In genomic region chr17:80783461-80783860, GRCh38 we compare ENCODE assay signal across 11 cellular contexts.
DNase-seq lines count a peak whose midpoint lies in the region; ATAC-seq and TF ChIP-seq lines count a peak whose summit lies in the region.
"Had no signal": no experiment of that assay in that cellular context is flagged by ENCODE, and none has a peak within 500 bp of the region (broad histone marks: within the 10 kb centered on the region; RNA-seq: fewer than 3 reads in every experiment).

No MANE protein-coding gene starts in this region.

- H3K4me1 ChIP-seq in DOHH2 (ENCODE audit: control insufficient read depth, low read length) = peaks cover 76% of the 10 kb centered on the region
- H3K4me1 ChIP-seq in trophoblast cell (ENCODE audit: control insufficient read depth in 1 of 2, insufficient read depth in 2 of 2, low read length in 2 of 2) = peaks cover 24 to 35% of the 10 kb centered on the region in 2 experiments
- H3K4me1 ChIP-seq: right lobe of liver had no signal

- H4K91ac ChIP-seq in trophoblast cell (ENCODE audit: low read depth, low read length) = no peak overlapping the region

- WGBS in trophoblast cell (ENCODE audit: extremely low coverage, insufficient coverage, insufficient read length) = no CpG with 5 or more reads among the region's 7 CpGs

- in situ Hi-C loops in brain microvascular endothelial cell (cut with HindIII; ENCODE audit: low pct_ligation_motif_present, low sequenced_read_pairs) = no loop called here

- no peak overlapping the region for H4K8ac ChIP-seq in trophoblast cell (ENCODE audit: low read depth, low read length)

- no peak overlapping the region for H2BK5ac ChIP-seq in trophoblast cell (ENCODE audit: low read depth, low read length, poor library complexity)

- H3K23ac ChIP-seq in trophoblast cell (ENCODE audit: low read length) = no peak overlapping the region

- H3K27ac ChIP-seq in DOHH2 (ENCODE audit: low read depth, low read length) (peak overlapping the region; percentile 100), brain microvascular endothelial cell (peak overlapping the region; percentile 68), trophoblast cell (ENCODE audit: low read depth, low read length) (no peak overlapping the region)

- no peaks in the 10 kb centered on the region for H3K9me2 ChIP-seq in DOHH2 (replicated peaks; ENCODE audit: control insufficient read depth, low read length)

- H3K14ac ChIP-seq in trophoblast cell (ENCODE audit: low read length) = no peak overlapping the region

- CTCF ChIA-PET in GM10248 (lab: Yijun Ruan, JAX) = interaction anchor here (3.7 kb wide), 1 partner anchor 10 kb away, joined by 12 read pairs; no protein-coding TSS in a partner anchor

- H3K4me3 ChIP-seq in DOHH2 (ENCODE audit: low read length) (no peak overlapping the region), MG63 (no peak overlapping the region), brain microvascular endothelial cell (ENCODE audit: low read depth, low read length) (no peak overlapping the region), trophoblast cell (ENCODE audit: low read depth, low read length) (no peak overlapping the region)
- H3K4me3 ChIP-seq: gastroesophageal sphincter, right lobe of liver had no signal

- peaks cover 12% of the 10 kb centered on the region for H3K9me3 ChIP-seq in DOHH2 (ENCODE audit: control insufficient read depth, insufficient read depth, low read length)
- H3K9me3 ChIP-seq in MG63 = 0 out of 2 replicates have a peak, but pooled peaks cover 5% of the 10 kb centered on the region
- H3K9me3 ChIP-seq in trophoblast cell (ENCODE audit: insufficient read depth, low read depth, low read length) = peaks cover 1% of the 10 kb centered on the region
- H3K9me3 ChIP-seq: gastroesophageal sphincter, right lobe of liver had no signal

- H2BK12ac ChIP-seq in trophoblast cell (ENCODE audit: low read length) = no peak overlapping the region

- H3K79me2 ChIP-seq in DOHH2 (ENCODE audit: control insufficient read depth, low read length) (peaks cover 67% of the 10 kb centered on the region), trophoblast cell (ENCODE audit: control insufficient read depth, insufficient read depth, low read length, poor library complexity) (peaks cover 1% of the 10 kb centered on the region)

- TF ChIP-seq CTCF in DOHH2 (IDR thresholded peaks at IDR 0.05; ENCODE audit: low read depth, low read length, poor library complexity, severe bottlenecking) = no peak
- TF ChIP-seq CTCF in brain microvascular endothelial cell (IDR thresholded peaks at IDR 0.05; ENCODE audit: low read depth, low read length, missing control alignments) = no peak
- TF ChIP-seq CTCF in GM10248 (IDR thresholded peaks at IDR 0.05; ENCODE audit: control extremely low read depth, extremely low read depth, low read depth, missing control alignments) = no peak

- peaks cover 20% of the 10 kb centered on the region for H3K79me1 ChIP-seq in trophoblast cell (ENCODE audit: low read length)

- H3K4ac ChIP-seq in trophoblast cell (ENCODE audit: low read depth, low read length) = no peak overlapping the region

- peak overlapping the region; percentile 2 for H2BK120ac ChIP-seq in trophoblast cell (ENCODE audit: insufficient read depth, low read length, poor library complexity)

- H3K36me3 ChIP-seq in DOHH2 (ENCODE audit: control insufficient read depth, low read length) (peaks cover 35% of the 10 kb centered on the region), MG63 (peaks cover 3% of the 10 kb centered on the region; the same call in 1 of the 2 replicates), brain microvascular endothelial cell (replicated peaks) (no peaks in the 10 kb centered on the region), trophoblast cell (ENCODE audit: control insufficient read depth in 1 of 2, insufficient read depth in 2 of 2, low read length in 2 of 2) (peaks cover 2% of the 10 kb centered on the region in 2 experiments)
- H3K36me3 ChIP-seq: right lobe of liver had no signal

- H2AFZ ChIP-seq in trophoblast cell (ENCODE audit: insufficient read depth, low read length, poor library complexity) = no peak overlapping the region

- no peak for ATAC-seq in GM18517 (IDR thresholded peaks at IDR 0.05; ENCODE audit: unreplicated experiment)

- peak; percentile 53 for DNase-seq in MG63
- DNase-seq in brain microvascular endothelial cell = no peak
- DNase-seq in trophoblast cell = no peak
- no peak for DNase-seq in GM10248 (ENCODE audit: extremely low spot score)
- no peak for DNase-seq in NCI-H524 (lab: John Stamatoyannopoulos, UW)
- DNase-seq: NCI-H1092 treated with DMSO at 0.1 percent for 48 hours, NCI-H510A treated with DMSO at 0.1 percent for 48 hours, right lobe of liver had no signal

- no peak overlapping the region for H3K18ac ChIP-seq in trophoblast cell (ENCODE audit: low read length)

- no peak overlapping the region for H4K12ac ChIP-seq in trophoblast cell (ENCODE audit: low read depth, low read length)

- peak overlapping the region; percentile 99 for H3K4me2 ChIP-seq in DOHH2 (ENCODE audit: low read length)
- H3K4me2 ChIP-seq in trophoblast cell (ENCODE audit: low read length) = no peak overlapping the region

- no peaks in the 10 kb centered on the region for H4K20me1 ChIP-seq in DOHH2 (ENCODE audit: control insufficient read depth, insufficient read depth, low read depth, low read length)

- H2AK5ac ChIP-seq in trophoblast cell (ENCODE audit: low read length) = no peak overlapping the region

- H3K27me3 ChIP-seq in DOHH2 (ENCODE audit: control insufficient read depth, low read length) (no peaks in the 10 kb centered on the region), MG63 (no peaks in the 10 kb centered on the region), brain microvascular endothelial cell (replicated peaks) (no peaks in the 10 kb centered on the region), trophoblast cell (ENCODE audit: insufficient read depth, low read length) (no peaks in the 10 kb centered on the region)
- H3K27me3 ChIP-seq: gastroesophageal sphincter, right lobe of liver had no signal

- no peak overlapping the region for H3K9ac ChIP-seq in trophoblast cell (ENCODE audit: low read length)

- POLR2A ChIA-PET in GM10248 (lab: Yijun Ruan, JAX) = interaction anchor here (0.5 to 0.6 kb wide), 2 partner anchors 38 to 724 kb away, joined by 3 to 4 read pairs; no protein-coding TSS in a partner anchor

- H3F3A ChIP-seq in DOHH2 (ENCODE audit: control insufficient read depth, insufficient read depth) = peaks cover 18% of the 10 kb centered on the region
